Comparison of ENCODE assay signal across 8 cellular contexts in genomic region chr16:370443-370842, GRCh38. TPM values are rescaled to one million over a fixed set of nuclear protein-coding genes. Genes with fewer than 3 reads are reported as not detected.
DNase-seq lines count a peak whose midpoint lies in the region; ATAC-seq, FAIRE-seq and TF ChIP-seq lines count a peak whose summit lies in the region.

Gene MRPL28 (minus strand): TSS chr16:370538. CDS start chr16:370218, 320 bp downstream.

- 0% methylated on average over 23 to 29 of the region's 30 CpGs for WGBS in pancreas, 2 donors
- 2 to 3% methylated on average over 19 to 22 of the region's 30 CpGs for WGBS in thyroid gland, 2 donors

- peak; percentile 89 for DNase-seq in NCI-H1436 (lab: John Stamatoyannopoulos, UW)
- DNase-seq in SW480 (ENCODE audit: low spot score), result peak; percentile 91
- peak; percentile 90 for DNase-seq in activated naive CD8-positive, alpha-beta T cell treated with anti-CD3 and anti-CD28 coated beads, Interleukin-2, amount 50 U/mL, for 16 hours (ENCODE audit: low read depth, low spot score)
- peak; percentile 95 for DNase-seq in Right ventricle myocardium inferior (ENCODE audit: missing footprints)
- peak; percentile 91 to 97 (median 92) for DNase-seq in pancreas
- DNase-seq in thyroid gland, result peak; percentile 94 to 95

- intact Hi-C loops in Right ventricle myocardium inferior (cut with DNase I), result no loop called here
- intact Hi-C loops in pancreas (cut with DNase I), result no loop called here
- intact Hi-C loops in thyroid gland (cut with DNase I), result no loop called here

- FAIRE-seq in pancreas (lab: Jason Lieb, UNC), result peak; percentile 92

- TF ChIP-seq CTCF in pancreas (IDR thresholded peaks at IDR 0.05) (no peak), thyroid gland (IDR thresholded peaks at IDR 0.05) (no peak)

- H3K4me3 ChIP-seq in GM08714 (ENCODE audit: low read length) (peak within 1 kb of the TSS; percentile 55; the same call in 1 of the 2 replicates), pancreas (peak within 1 kb of the TSS in 3 of 4 donors; percentile 8 to 46 (median 27)), thyroid gland (replicated peaks in 1 of 3) (peak within 1 kb of the TSS in 1 of 3 donors; percentile 43)

- H3K4me1 ChIP-seq in pancreas, result peaks cover 0 to 11% (median 6%) of the 10 kb centered on the region in 3 donors
- H3K4me1 ChIP-seq in thyroid gland, result peaks cover 6 to 17% of the 10 kb centered on the region in 2 donors

- TF ChIP-seq POLR2A in thyroid gland (IDR thresholded peaks at IDR 0.05), result peak in 1 of 2 donors; percentile 46

- H3K36me3 ChIP-seq in pancreas (peaks cover 5 to 21% (median 8%) of the 10 kb centered on the region in 3 donors), thyroid gland (peaks cover 30 to 42% of the 10 kb centered on the region in 2 donors)

- H3K27me3 ChIP-seq in pancreas (no peaks in the 10 kb centered on the region), thyroid gland (no peaks in the 10 kb centered on the region)

- H3K9me3 ChIP-seq in pancreas, result no peaks in the 10 kb centered on the region
- H3K9me3 ChIP-seq in thyroid gland, result no peaks in the 10 kb centered on the region

- H3K27ac ChIP-seq in pancreas (peak within 1 kb of the TSS in 3 of 4 donors; percentile 22 to 44 (median 30)), thyroid gland (peak within 1 kb of the TSS in 1 of 3 donors; percentile 51)

- ATAC-seq in HG02678 (IDR thresholded peaks at IDR 0.05; ENCODE audit: unreplicated experiment) (peak; percentile 94), Right ventricle myocardium inferior (peak; percentile 96), pancreas (peak; percentile 92 to 95 (median 94))

RNA-seq across cellular contexts. Expression of gene MRPL28, which starts in this region (rescaled TPM):
- total RNA-seq in Right ventricle myocardium inferior (83.1 TPM), pancreas (10 to 100 TPM in 5 of 6 donors, 1 to 10 TPM in 1; 9.2 to 22.0 (median 18.6) TPM), thyroid gland (100 to 1,000 TPM in 1 of 4 donors, 10 to 100 TPM in 3; 39.9 to 106 (median 80.7) TPM)
- 10 to 100 TPM; 58.1 to 65.4 TPM for polyA plus RNA-seq in pancreas
